Comparison of ENCODE assay signal across 10 cellular contexts in genomic region chr7:130887182-130888016, GRCh38.
DNase-seq lines count a peak whose midpoint lies in the region; ATAC-seq, FAIRE-seq and TF ChIP-seq lines count a peak whose summit lies in the region.
"Had no signal": no experiment of that assay in that cellular context is flagged by ENCODE, and none has a peak within 500 bp of the region (broad histone marks: within the 10 kb centered on the region; RNA-seq: fewer than 3 reads in every experiment).

No MANE protein-coding gene starts in this region.

- peak; percentile 7 for ATAC-seq in activated naive CD8-positive, alpha-beta T cell treated with anti-CD3 and anti-CD28 coated beads, Interleukin-2, amount 50 U/mL, for 24 hours
- no peak for ATAC-seq in upper lobe of left lung (ENCODE audit: low FRiP score in 2 of 2)
- ATAC-seq in HG02798 (IDR thresholded peaks at IDR 0.05; ENCODE audit: poor library complexity, unreplicated experiment), result no peak
- no peak for ATAC-seq in GM18519 (IDR thresholded peaks at IDR 0.05; ENCODE audit: low FRiP score, unreplicated experiment)

- peaks cover 86% of the 10 kb centered on the region for H3K79me2 ChIP-seq in keratinocyte (ENCODE audit: control insufficient read depth, insufficient read depth, low read length)

- TF ChIP-seq POLR2A in upper lobe of left lung (IDR thresholded peaks at IDR 0.05), result no peak

- H4K20me1 ChIP-seq in keratinocyte (ENCODE audit: control insufficient read depth, extremely low read depth, insufficient read depth, low read length), result peaks cover 28% of the 10 kb centered on the region

- H2AFZ ChIP-seq in keratinocyte (ENCODE audit: control insufficient read depth, low read length), result no peak overlapping the region

- H3K27ac Mint-ChIP-seq in activated naive CD4-positive, alpha-beta T cell treated with anti-CD3 and anti-CD28 coated beads for 36 hours, result peak overlapping the region; percentile 67
- H3K27ac Mint-ChIP-seq in activated naive CD8-positive, alpha-beta T cell treated with anti-CD3 and anti-CD28 coated beads, Interleukin-2, amount 50 U/mL, for 24 hours, result peak overlapping the region; percentile 76

- peaks cover 2% of the 10 kb centered on the region for H3K9me1 ChIP-seq in keratinocyte (ENCODE audit: control insufficient read depth, extremely low read depth, insufficient read depth, low read length)

- no peak for TF ChIP-seq EP300 in upper lobe of left lung (IDR thresholded peaks at IDR 0.05)

- H3K4me3 ChIP-seq in keratinocyte (ENCODE audit: control insufficient read depth in 2 of 3, extremely low read depth in 1 of 3, insufficient read depth in 2 of 3, low read depth in 1 of 3, low read length in 3 of 3) (peak overlapping the region in 1 of 3 experiments; percentile 11), upper lobe of left lung (no peak overlapping the region)

- no peaks in the 10 kb centered on the region for H3K27me3 Mint-ChIP-seq in activated naive CD4-positive, alpha-beta T cell treated with anti-CD3 and anti-CD28 coated beads for 36 hours (ENCODE audit: low read depth)
- no peaks in the 10 kb centered on the region for H3K27me3 Mint-ChIP-seq in activated naive CD8-positive, alpha-beta T cell treated with anti-CD3 and anti-CD28 coated beads, Interleukin-2, amount 50 U/mL, for 24 hours

- no peaks in the 10 kb centered on the region for H3K9me3 ChIP-seq in keratinocyte (ENCODE audit: control insufficient read depth, low read depth, low read length)
- no peaks in the 10 kb centered on the region for H3K9me3 ChIP-seq in upper lobe of left lung

- peak overlapping the region; percentile 63 for H3K27ac ChIP-seq in keratinocyte (ENCODE audit: control insufficient read depth, insufficient read depth, low read length)
- peak overlapping the region; percentile 37 to 91 (median 60) for H3K27ac ChIP-seq in upper lobe of left lung

- peak; percentile 64 for FAIRE-seq in keratinocyte (lab: Jason Lieb, UNC)

- no peaks in the 10 kb centered on the region for H3K9me3 Mint-ChIP-seq in activated naive CD4-positive, alpha-beta T cell treated with anti-CD3 and anti-CD28 coated beads for 36 hours
- no peaks in the 10 kb centered on the region for H3K9me3 Mint-ChIP-seq in activated naive CD8-positive, alpha-beta T cell treated with anti-CD3 and anti-CD28 coated beads, Interleukin-2, amount 50 U/mL, for 24 hours

- H3K4me1 ChIP-seq in keratinocyte (ENCODE audit: control insufficient read depth, extremely low read depth, insufficient read depth, low read length), result peaks cover 64% of the 10 kb centered on the region
- H3K4me1 ChIP-seq in upper lobe of left lung, result peaks cover 61 to 78% (median 68%) of the 10 kb centered on the region in 4 donors

- peaks cover 61% of the 10 kb centered on the region for H3K36me3 Mint-ChIP-seq in activated naive CD4-positive, alpha-beta T cell treated with anti-CD3 and anti-CD28 coated beads for 36 hours (ENCODE audit: low read depth)
- H3K36me3 Mint-ChIP-seq in activated naive CD8-positive, alpha-beta T cell treated with anti-CD3 and anti-CD28 coated beads, Interleukin-2, amount 50 U/mL, for 24 hours (ENCODE audit: low read depth), result peaks cover 72% of the 10 kb centered on the region

- peak overlapping the region; percentile 57 for H3K4me2 ChIP-seq in keratinocyte (ENCODE audit: control insufficient read depth, extremely low read depth, insufficient read depth, low read depth, low read length)

- CTCF ChIA-PET in activated naive CD4-positive, alpha-beta T cell treated with anti-CD3 and anti-CD28 coated beads for 36 hours (lab: Charles Lee), result interaction anchor here (0.5 to 1.8 kb wide), 2 partner anchors 10 to 451 kb away, joined by 3 to 11 read pairs; no protein-coding TSS in a partner anchor

- no peak for DNase-seq in activated naive CD4-positive, alpha-beta T cell treated with anti-CD3 and anti-CD28 coated beads for 36 hours
- no peak for DNase-seq in activated naive CD4-positive, alpha-beta T cell (lab: John Stamatoyannopoulos, UW)
- no peak for DNase-seq in activated naive CD8-positive, alpha-beta T cell treated with anti-CD3 and anti-CD28 coated beads, Interleukin-2, amount 50 U/mL, for 24 hours
- no peak for DNase-seq in keratinocyte (ENCODE audit: low read depth, low spot score)
- no peak for DNase-seq in upper lobe of left lung
- no peak for DNase-seq in mucosa of gallbladder (ENCODE audit: low spot score)
- DNase-seq: activated CD4-positive, CD25-positive, alpha-beta regulatory T cell treated with anti-CD3 and anti-CD28 coated beads, Interleukin-2, amount 50 U/mL, for 72 hours; DND-41 had no signal

- 61 to 63% methylated on average over 13 of the region's 13 CpGs for WGBS in upper lobe of left lung, 2 donors

- H3K4me3 Mint-ChIP-seq in activated naive CD4-positive, alpha-beta T cell treated with anti-CD3 and anti-CD28 coated beads for 36 hours, result no peak overlapping the region
- no peak overlapping the region for H3K4me3 Mint-ChIP-seq in activated naive CD8-positive, alpha-beta T cell treated with anti-CD3 and anti-CD28 coated beads, Interleukin-2, amount 50 U/mL, for 24 hours

- H3K27me3 ChIP-seq in keratinocyte (ENCODE audit: control insufficient read depth, extremely low read depth, insufficient read depth, low read length) (no peaks in the 10 kb centered on the region), upper lobe of left lung (no peaks in the 10 kb centered on the region)

- peak in 1 of 3 experiments; percentile 2 for TF ChIP-seq CTCF in keratinocyte (optimal IDR thresholded peaks at IDR 0.05 in 1 of 3, IDR thresholded peaks at IDR 0.05 in 1 of 3, conservative IDR thresholded peaks at IDR 0.05 in 1 of 3; ENCODE audit: extremely low read depth in 1 of 3, insufficient read depth in 2 of 3, low read length in 3 of 3)
- no peak for TF ChIP-seq CTCF in upper lobe of left lung (IDR thresholded peaks at IDR 0.05)

- H3K36me3 ChIP-seq in keratinocyte (ENCODE audit: control insufficient read depth in 2 of 2, extremely low read depth in 1 of 2, insufficient read depth in 2 of 2, low read length in 2 of 2) (peaks cover 33 to 69% of the 10 kb centered on the region in 2 experiments), upper lobe of left lung (peaks cover 21 to 72% (median 39%) of the 10 kb centered on the region in 4 donors)

- peaks cover 49% of the 10 kb centered on the region for H3K4me1 Mint-ChIP-seq in activated naive CD4-positive, alpha-beta T cell treated with anti-CD3 and anti-CD28 coated beads for 36 hours (ENCODE audit: low read depth)
- H3K4me1 Mint-ChIP-seq in activated naive CD8-positive, alpha-beta T cell treated with anti-CD3 and anti-CD28 coated beads, Interleukin-2, amount 50 U/mL, for 24 hours, result peaks cover 58% of the 10 kb centered on the region

- peak overlapping the region; percentile 28 for H3K9ac ChIP-seq in keratinocyte (ENCODE audit: control insufficient read depth, extremely low read depth, insufficient read depth, low read length)

- dilution Hi-C loops in keratinocyte (cut with MboI; ENCODE audit: extremely low pct_ligation_motif_present, low sequenced_read_pairs), result no loop called here

- intact Hi-C loops in activated naive CD4-positive, alpha-beta T cell treated with anti-CD3 and anti-CD28 coated beads for 36 hours (cut with micrococcal nuclease), result no loop called here
